8 cellular contexts compared by ENCODE assay signal in the genomic region with DNA sequence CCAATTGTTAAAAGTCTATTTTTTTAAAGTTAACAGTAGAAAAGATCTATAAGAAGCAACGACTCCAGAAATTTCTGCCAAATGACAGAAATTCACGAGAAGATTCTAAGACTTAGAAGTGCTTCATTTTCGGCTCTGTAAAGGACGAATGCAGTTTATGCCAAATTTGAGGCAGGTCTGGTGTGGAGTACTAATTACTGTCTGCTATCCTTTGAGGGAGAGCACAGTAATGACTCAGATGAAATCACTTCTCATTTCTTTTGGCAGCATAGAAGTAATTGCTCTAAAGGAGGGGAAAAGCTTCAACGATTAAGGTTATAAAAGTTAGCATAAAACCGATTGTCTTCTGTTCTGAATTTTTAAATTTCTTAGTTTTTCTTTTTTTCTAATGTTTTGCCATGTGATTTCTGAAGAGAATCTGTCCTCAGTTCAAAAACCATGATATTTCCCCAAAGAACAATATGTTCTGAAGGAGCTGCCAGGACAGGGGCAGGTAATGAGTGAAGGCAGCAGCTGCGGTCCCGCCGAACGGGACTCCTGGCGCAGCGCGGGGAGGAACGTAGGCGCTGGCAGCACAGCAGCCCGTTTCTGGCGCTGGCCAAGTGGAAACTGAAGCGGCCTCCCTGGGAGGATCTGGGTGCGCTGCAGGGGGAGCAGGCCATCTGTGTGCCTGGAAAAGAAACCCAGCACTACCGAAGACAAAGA. TPM values are rescaled to one million over a fixed set of nuclear protein-coding genes. Genes with fewer than 3 reads are reported as not detected.
DNase-seq lines count a peak whose midpoint lies in the region; ATAC-seq and TF ChIP-seq lines count a peak whose summit lies in the region.

No MANE protein-coding gene starts in this region.

- CTCF ChIA-PET in CD8-positive, alpha-beta T cell (lab: Charles Lee) = interaction anchor here (0.7 to 1.3 kb wide), 3 partner anchors 9 to 566 kb away, joined by 3 to 4 read pairs (median 3); a partner anchor contains a TSS

- H3K4me3 Mint-ChIP-seq in CD8-positive, alpha-beta T cell = peak overlapping the region; percentile 30

- no peaks in the 10 kb centered on the region for H3K36me3 Mint-ChIP-seq in CD8-positive, alpha-beta T cell

- no peaks in the 10 kb centered on the region for H3K27me3 ChIP-seq in CD8-positive, alpha-beta T cell (ENCODE audit: insufficient read depth, low read length)
- peaks cover 3 to 9% of the 10 kb centered on the region in 2 donors for H3K27me3 ChIP-seq in mucosa of rectum (ENCODE audit: control insufficient read depth in 2 of 2, insufficient read depth in 2 of 2, low read length in 2 of 2)

- no peak for TF ChIP-seq CTCF in CD8-positive, alpha-beta T cell (IDR thresholded peaks at IDR 0.05)

- H3K4me1 ChIP-seq in CD8-positive, alpha-beta T cell (ENCODE audit: insufficient read depth, low read length) = no peaks in the 10 kb centered on the region
- no peaks in the 10 kb centered on the region for H3K4me1 ChIP-seq in mucosa of rectum (ENCODE audit: control insufficient read depth in 2 of 2, insufficient read depth in 2 of 2, low read length in 2 of 2)

- no peak overlapping the region for H3K27ac Mint-ChIP-seq in CD8-positive, alpha-beta T cell

- H3K36me3 ChIP-seq in CD8-positive, alpha-beta T cell (ENCODE audit: insufficient read depth, low read length) = no peaks in the 10 kb centered on the region
- no peaks in the 10 kb centered on the region for H3K36me3 ChIP-seq in mucosa of rectum (ENCODE audit: control insufficient read depth in 2 of 2, insufficient read depth in 2 of 2, low read length in 2 of 2)

- peaks cover 8% of the 10 kb centered on the region for H3K4me1 Mint-ChIP-seq in CD8-positive, alpha-beta T cell (ENCODE audit: low read depth)

- H3K9me3 Mint-ChIP-seq in CD8-positive, alpha-beta T cell = peaks cover 4% of the 10 kb centered on the region

- no peak overlapping the region for H3K9ac ChIP-seq in mucosa of rectum (ENCODE audit: low read depth in 1 of 2, low read length in 2 of 2)

- H3K9me3 ChIP-seq in CD8-positive, alpha-beta T cell (ENCODE audit: low read length) = no peaks in the 10 kb centered on the region
- H3K9me3 ChIP-seq in mucosa of rectum (ENCODE audit: control insufficient read depth in 2 of 2, low read length in 2 of 2) = no peaks in the 10 kb centered on the region

- no peak overlapping the region for H3K27ac ChIP-seq in CD8-positive, alpha-beta T cell (ENCODE audit: low read depth, low read length)
- no peak overlapping the region for H3K27ac ChIP-seq in mucosa of rectum (ENCODE audit: low read depth in 2 of 2, low read length in 2 of 2)

- no peak overlapping the region for H3K4me3 ChIP-seq in CD8-positive, alpha-beta T cell (ENCODE audit: low read depth, low read length)
- H3K4me3 ChIP-seq in mucosa of rectum (ENCODE audit: low read length in 2 of 2) = peak overlapping the region; percentile 26 to 37

- intact Hi-C loops in CD8-positive, alpha-beta T cell (cut with DNase I, micrococcal nuclease) = loop anchor here in 1 of 2 experiments (10.0 kb wide), 1 partner anchor 208 kb away; no protein-coding TSS in a partner anchor

- peaks cover 28% of the 10 kb centered on the region for H3K27me3 Mint-ChIP-seq in CD8-positive, alpha-beta T cell (ENCODE audit: low read depth)

- DNase-seq in CD8-positive, alpha-beta T cell = no peak
- DNase-seq in NCI-H524 (lab: John Stamatoyannopoulos, UW) = peak; percentile 74 to 88
- peak; percentile 33 for DNase-seq in dermis blood vessel endothelial cell
- no peak for DNase-seq in activated effector memory CD4-positive, alpha-beta T cell treated with anti-CD3 and anti-CD28 coated beads, Interleukin-2, amount 50 U/mL, for 16 hours
- DNase-seq in NCI-H1436 (lab: John Stamatoyannopoulos, UW) = no peak
- DNase-seq in activated CD4-positive, alpha-beta T cell treated with anti-CD3 and anti-CD28 coated beads, Interleukin-2, amount 50 U/mL, for 4 hours = no peak

- POLR2A ChIA-PET in CD8-positive, alpha-beta T cell (lab: Charles Lee) = interaction anchor here (0.8 kb wide), 1 partner anchor 12 kb away, joined by 3 read pairs; a partner anchor contains a TSS

- no peak for ATAC-seq in CD8-positive, alpha-beta T cell
- ATAC-seq in GM18909 (IDR thresholded peaks at IDR 0.05; ENCODE audit: poor library complexity, unreplicated experiment) = no peak

RNA-seq across cellular contexts. Expression of a gene that starts 11.5 kb away (rescaled TPM):
- total RNA-seq in CD8-positive, alpha-beta T cell = not detected
- total RNA-seq in dermis blood vessel endothelial cell = not detected in 2 replicates

RNA-seq across cellular contexts. Expression of a gene that starts 22.4 kb away (rescaled TPM):
- total RNA-seq in CD8-positive, alpha-beta T cell = under 1 TPM in 1 of 2 experiments, not detected in 1; 0.22 TPM
- total RNA-seq in dermis blood vessel endothelial cell = 2.6 and 6.4 TPM in 2 replicates

Comparison
In these comparisons a context has a peak if more than half of its experiments do, and no peak if none do; other contexts are left out.
1. DNase-seq: peak in NCI-H524 (2 of 2) and dermis blood vessel endothelial cell (single experiment); none in CD8-positive, alpha-beta T cell (0 of 7), activated effector memory CD4-positive, alpha-beta T cell treated with anti-CD3 and anti-CD28 coated beads, Interleukin-2, amount 50 U/mL, for 16 hours (single experiment), NCI-H1436 (single experiment) and activated CD4-positive, alpha-beta T cell treated with anti-CD3 and anti-CD28 coated beads, Interleukin-2, amount 50 U/mL, for 4 hours (0 of 2).